ENCODE assay signal across 8 cellular contexts in the genomic region with DNA sequence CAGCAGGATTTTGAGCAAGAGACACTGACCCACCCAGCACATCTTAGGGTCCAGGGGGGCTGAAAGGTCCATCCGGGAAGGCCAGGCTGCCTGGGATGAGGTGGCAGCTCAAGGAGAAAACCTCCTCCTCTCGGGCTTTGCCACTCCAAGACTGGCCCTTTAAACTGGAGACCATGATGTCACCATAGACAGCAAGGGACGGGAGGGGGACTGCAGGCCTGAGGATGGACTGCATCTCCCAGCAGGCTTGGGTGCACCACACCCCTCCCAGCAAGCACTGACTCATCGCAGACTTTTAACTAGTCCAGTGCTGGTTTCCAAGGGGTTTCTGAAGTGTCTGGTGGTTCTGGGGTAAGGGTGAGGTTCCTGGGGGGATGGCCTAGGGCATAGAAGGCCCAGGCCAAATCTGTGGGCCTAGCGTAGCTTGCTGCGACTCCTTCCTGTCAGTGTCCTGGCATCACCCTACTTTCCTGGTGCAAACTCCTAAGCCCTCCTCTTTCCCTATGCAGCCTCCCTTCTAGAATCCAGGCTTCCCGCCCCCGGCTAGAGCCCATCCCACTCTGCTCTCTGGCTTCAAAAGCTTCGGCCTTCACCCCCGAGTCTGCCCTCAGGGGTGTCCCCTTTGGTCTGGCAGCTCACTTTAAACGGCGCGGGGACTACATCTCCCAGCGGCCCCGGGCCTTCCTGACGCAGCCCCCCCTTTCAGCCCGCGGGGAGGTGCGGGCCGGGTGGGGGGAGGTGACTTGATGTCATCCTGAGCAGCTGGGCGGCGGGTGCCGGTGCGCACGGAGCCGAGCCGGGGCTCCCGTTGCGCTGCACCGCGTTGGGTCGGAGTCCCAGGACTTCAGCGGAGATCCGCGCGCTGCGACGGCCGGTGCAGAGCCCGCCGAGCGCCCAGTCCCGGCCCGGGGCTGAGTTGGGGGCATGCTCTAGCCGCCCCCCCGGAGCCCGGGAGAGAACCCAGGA. TPM values are rescaled to one million over a fixed set of nuclear protein-coding genes. Genes with fewer than 3 reads are reported as not detected.
A peak's percentile ranks its signal among the peaks of the same experiment; 100 is the strongest.
DNase-seq lines count a peak whose midpoint lies in the region; FAIRE-seq and TF ChIP-seq lines count a peak whose summit lies in the region.

Gene PPP2R5B, plus strand, starts transcription at position 746 of the 966 bp plus-strand sequence. CDS start 1,046 bp downstream, outside the sequence.

- H4K20me1 ChIP-seq in neural progenitor cell (ENCODE audit: low read depth): no peaks in the 10 kb centered on the region

- H2AFZ ChIP-seq in neural progenitor cell (replicated peaks): peak within 1 kb of the TSS; percentile 95

- H3K27me3 ChIP-seq in neural progenitor cell: peaks cover 7% of the 10 kb centered on the region
- no peaks in the 10 kb centered on the region for H3K27me3 ChIP-seq in stomach smooth muscle (ENCODE audit: control insufficient read depth in 1 of 2, insufficient read depth in 2 of 2, low read length in 2 of 2)

- peak; percentile 97 for FAIRE-seq in G401.6 (lab: Jason Lieb, UNC)

- peak within 1 kb of the TSS; percentile 95 for H3K4me3 Mint-ChIP-seq in HFFc6
- H3K4me3 Mint-ChIP-seq in neural progenitor cell: peak within 1 kb of the TSS; percentile 93

- peak; percentile 94 for DNase-seq in HFFc6
- DNase-seq in NAMALWA (ENCODE audit: low spot score): peak; percentile 89
- peak; percentile 91 for DNase-seq in SK-MEL-5 (ENCODE audit: low read depth, low spot score)
- peak; percentile 92 for DNase-seq in activated naive CD4-positive, alpha-beta T cell treated with Interleukin-2 at 50 U/mL for 16 hours
- DNase-seq in foreskin melanocyte: peak; percentile 89
- DNase-seq in neural progenitor cell (ENCODE audit: low spot score): peak; percentile 93

- H3K4me1 ChIP-seq in neural progenitor cell (no peaks in the 10 kb centered on the region), stomach smooth muscle (ENCODE audit: control insufficient read depth, insufficient read depth, low read length) (peaks cover 28% of the 10 kb centered on the region)

- H3K36me3 ChIP-seq in neural progenitor cell (no peaks in the 10 kb centered on the region), stomach smooth muscle (ENCODE audit: control insufficient read depth in 2 of 2, insufficient read depth in 2 of 2, low read length in 2 of 2) (peaks cover 3 to 10% of the 10 kb centered on the region in 2 donors)

- H3K9me3 ChIP-seq in neural progenitor cell (ENCODE audit: low read depth) (no peaks in the 10 kb centered on the region), stomach smooth muscle (ENCODE audit: control insufficient read depth in 2 of 2, low read length in 2 of 2) (no peaks in the 10 kb centered on the region)

- H3K27ac ChIP-seq in neural progenitor cell (no peak within 1 kb of the TSS), stomach smooth muscle (ENCODE audit: low read length) (peak within 1 kb of the TSS; percentile 95)

- in situ Hi-C loops in SK-MEL-5 (cut with HindIII; ENCODE audit: low pct_unique_long_range_greater_than_20kb, low sequenced_read_pairs): no loop called here

- no peaks in the 10 kb centered on the region for H3F3A ChIP-seq in neural progenitor cell (ENCODE audit: low read depth)

- H3K4me3 ChIP-seq in neural progenitor cell: peak within 1 kb of the TSS; percentile 81
- H3K4me3 ChIP-seq in stomach smooth muscle (ENCODE audit: low read length in 2 of 2): peak within 1 kb of the TSS; percentile 86 to 99

- peak within 1 kb of the TSS; percentile 96 for H3K4me2 ChIP-seq in neural progenitor cell

- no peaks in the 10 kb centered on the region for H3K79me2 ChIP-seq in neural progenitor cell (ENCODE audit: low read depth)

- H3K4me1 Mint-ChIP-seq in HFFc6 (ENCODE audit: low read depth) (peaks cover 19% of the 10 kb centered on the region), neural progenitor cell (peaks cover 13% of the 10 kb centered on the region)

- no peak for TF ChIP-seq CTCF in HFFc6 (IDR thresholded peaks at IDR 0.05)
- TF ChIP-seq CTCF in neural progenitor cell (IDR thresholded peaks at IDR 0.05): no peak

- H3K27me3 Mint-ChIP-seq in HFFc6 (ENCODE audit: insufficient read depth): no peaks in the 10 kb centered on the region
- H3K27me3 Mint-ChIP-seq in neural progenitor cell (ENCODE audit: insufficient read depth, low read depth): peaks cover 3% of the 10 kb centered on the region

- H3K9me3 Mint-ChIP-seq in HFFc6: no peaks in the 10 kb centered on the region
- H3K9me3 Mint-ChIP-seq in neural progenitor cell: no peaks in the 10 kb centered on the region

- H3K36me3 Mint-ChIP-seq in HFFc6 (ENCODE audit: low read depth) (no peaks in the 10 kb centered on the region), neural progenitor cell (no peaks in the 10 kb centered on the region)

- peak within 1 kb of the TSS; percentile 94 for H3K27ac Mint-ChIP-seq in HFFc6
- peak within 1 kb of the TSS; percentile 99 for H3K27ac Mint-ChIP-seq in neural progenitor cell

- H3K9ac ChIP-seq in neural progenitor cell: peak within 1 kb of the TSS; percentile 16
- peak within 1 kb of the TSS; percentile 92 to 93 for H3K9ac ChIP-seq in stomach smooth muscle (ENCODE audit: low read length in 2 of 2)

RNA-seq across cellular contexts. Expression of gene PPP2R5B, which starts in this region (rescaled TPM):
- total RNA-seq in HFFc6 (2021; fragmentation: NEBNext Ultra II Directional; extraction: Animal tissue kit (Norgen Biotek cat#: 25700)): 10 to 100 TPM; 16.2 to 28.1 (median 19.6) TPM
- total RNA-seq in SK-MEL-5 (2014; rRNA removed; shearing (Covaris generic)): 8.4 and 13.3 TPM in 2 replicates
- 12.0 and 14.6 TPM in 2 replicates for polyA plus RNA-seq in SK-MEL-5 (2015; cell fraction: cytosol; rRNA removed)
- 23.4 and 24.3 TPM in 2 replicates for polyA plus RNA-seq in SK-MEL-5 (2015; cell fraction: nucleus; rRNA removed)
- 5.7 and 11.3 TPM in 2 replicates for total RNA-seq in neural progenitor cell (ENCODE audit: low replicate concordance)
